10 cellular contexts compared by ENCODE assay signal in the genomic region with DNA sequence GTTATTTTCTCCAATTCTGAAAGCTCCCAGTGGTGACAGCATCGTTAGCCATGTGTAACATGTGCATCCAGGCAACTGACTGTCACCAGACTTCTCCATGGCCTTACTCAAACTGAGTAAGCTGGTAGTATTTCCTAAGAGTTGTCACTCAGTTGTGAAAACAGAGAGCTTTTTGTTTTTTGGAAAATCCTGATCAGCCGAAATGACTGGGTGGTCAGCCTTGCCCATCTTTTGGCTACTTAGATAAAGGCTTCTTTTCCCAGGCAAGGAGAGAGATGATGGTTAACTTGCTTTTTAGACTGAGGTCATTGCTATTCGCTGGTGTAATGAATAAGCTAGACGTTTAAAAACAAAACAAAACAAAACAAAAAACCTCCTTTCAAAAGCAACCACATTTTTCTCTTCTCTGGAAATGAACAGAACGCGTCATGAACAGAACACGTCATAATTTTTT.
DNase-seq lines count a peak whose midpoint lies in the region; ATAC-seq and TF ChIP-seq lines count a peak whose summit lies in the region.
"Had no signal": no experiment of that assay in that cellular context is flagged by ENCODE, and none has a peak within 500 bp of the region (broad histone marks: within the 10 kb centered on the region; RNA-seq: fewer than 3 reads in every experiment).

No MANE protein-coding gene starts in this region.

- WGBS in SK-N-SH (ENCODE audit: low lambda C conversion rate): 62% methylated on average over 7 of the region's 7 CpGs
- WGBS in esophagus squamous epithelium, 2 donors: 25 to 34% methylated on average over 7 of the region's 7 CpGs
- WGBS in neuronal stem cell (ENCODE audit: extremely low coverage in 2 of 2, insufficient read length in 2 of 2, insufficient replicate concordance in 1 of 2), 2 donors: no CpG with 5 or more reads among the region's 7 CpGs

- no peaks in the 10 kb centered on the region for H3K27me3 Mint-ChIP-seq in CD4-positive, alpha-beta T cell
- H3K27me3 Mint-ChIP-seq: dendritic cell treated with granulocyte-macrophage colony-stimulating factor and Interleukin-4, amounts not matched to agents 40 ng/mL and 50 ng/mL, for 4 days had no signal

- TF ChIP-seq CTCF in CD4-positive, alpha-beta T cell (IDR thresholded peaks at IDR 0.05): no peak
- TF ChIP-seq CTCF in SK-N-SH (IDR thresholded peaks at IDR 0.05) (no peak), esophagus squamous epithelium (IDR thresholded peaks at IDR 0.05) (no peak), osteoblast (IDR thresholded peaks at IDR 0.05; ENCODE audit: extremely low read depth, low read depth, low read length) (no peak)

- no peak for TF ChIP-seq POLR2A in esophagus squamous epithelium (IDR thresholded peaks at IDR 0.05)

- H4K8ac ChIP-seq in neuronal stem cell (ENCODE audit: low read depth, low read length): no peak overlapping the region

- H3K27me3 ChIP-seq in CD4-positive, alpha-beta T cell (ENCODE audit: control insufficient read depth, insufficient read depth, low read length): no peaks in the 10 kb centered on the region
- H3K27me3 ChIP-seq in SK-N-SH (ENCODE audit: insufficient read depth): no peaks in the 10 kb centered on the region
- H3K27me3 ChIP-seq in esophagus squamous epithelium: no peaks in the 10 kb centered on the region
- H3K27me3 ChIP-seq in osteoblast (ENCODE audit: insufficient read depth, low read length): no peaks in the 10 kb centered on the region
- H3K27me3 ChIP-seq in neuronal stem cell (ENCODE audit: control insufficient read depth in 3 of 3, insufficient read depth in 3 of 3, low read depth in 1 of 3, low read length in 3 of 3): no peaks in the 10 kb centered on the region

- POLR2A ChIA-PET in CD4-positive, alpha-beta T cell (lab: Charles Lee): interaction anchor here (1.4 kb wide), 1 partner anchor 20 kb away, joined by 5 read pairs; no protein-coding TSS in a partner anchor
- POLR2A ChIA-PET in SK-N-SH (lab: Yijun Ruan, JAX): no interaction called here

- H3K79me1 ChIP-seq in neuronal stem cell (ENCODE audit: low read depth, low read length): no peaks in the 10 kb centered on the region

- no peak overlapping the region for H3K27ac ChIP-seq in CD4-positive, alpha-beta T cell (ENCODE audit: low read depth, low read length)
- H3K27ac ChIP-seq in SK-N-SH (ENCODE audit: low read depth in 2 of 2, low read length in 1 of 2) (peak overlapping the region; percentile 51 to 100; a peak in 3 of 4 replicates), esophagus squamous epithelium (peak overlapping the region; percentile 50 to 88 (median 80)), osteoblast (ENCODE audit: low read depth, low read length) (peak overlapping the region; percentile 96), neuronal stem cell (replicated peaks; ENCODE audit: low read length) (no peak overlapping the region)
- H3K27ac ChIP-seq: HL-60 had no signal

- TF ChIP-seq EP300 in SK-N-SH (IDR thresholded peaks at IDR 0.05; ENCODE audit: borderline replicate concordance in 1 of 2, low read depth in 1 of 2, low read length in 1 of 2): no peak

- H3K4me1 ChIP-seq in SK-N-SH (ENCODE audit: control insufficient read depth in 1 of 2, insufficient read depth in 2 of 2, low read depth in 1 of 2, low read length in 1 of 2) (peaks cover 18 to 72% of the 10 kb centered on the region in 2 experiments), esophagus squamous epithelium (peaks cover 47 to 94% (median 78%) of the 10 kb centered on the region in 3 donors), osteoblast (ENCODE audit: insufficient read depth, low read length) (peaks cover 91% of the 10 kb centered on the region), neuronal stem cell (ENCODE audit: control insufficient read depth in 2 of 2, insufficient read depth in 1 of 2, low read depth in 1 of 2, low read length in 2 of 2) (peaks cover 6% of the 10 kb centered on the region in 2 donors)

- no peak for DNase-seq in CD4-positive, alpha-beta T cell
- DNase-seq in SK-N-SH (no peak), esophagus squamous epithelium (lab: John Stamatoyannopoulos, UW) (no peak), osteoblast (ENCODE audit: insufficient read length, low spot score, missing footprints) (peak; percentile 76), HK-2 (ENCODE audit: unreplicated experiment) (no peak), neuronal stem cell (ENCODE audit: low spot score) (no peak), NCI-H2227 treated with DMSO at 0.1 percent for 48 hours (lab: John Stamatoyannopoulos, UW) (no peak)

- TF ChIP-seq RAD21 in SK-N-SH (IDR thresholded peaks at IDR 0.05; ENCODE audit: low read length): no peak

- no peaks in the 10 kb centered on the region for H3K9me3 Mint-ChIP-seq in CD4-positive, alpha-beta T cell
- H3K9me3 Mint-ChIP-seq: dendritic cell treated with granulocyte-macrophage colony-stimulating factor and Interleukin-4, amounts not matched to agents 40 ng/mL and 50 ng/mL, for 4 days had no signal

- no peak overlapping the region for H2BK15ac ChIP-seq in neuronal stem cell (ENCODE audit: low read length)

- H3K23ac ChIP-seq in neuronal stem cell (ENCODE audit: low read depth, low read length, poor library complexity): no peak overlapping the region

- no peak overlapping the region for H3K4me3 Mint-ChIP-seq in CD4-positive, alpha-beta T cell
- H3K4me3 Mint-ChIP-seq: dendritic cell treated with granulocyte-macrophage colony-stimulating factor and Interleukin-4, amounts not matched to agents 40 ng/mL and 50 ng/mL, for 4 days had no signal

- H3K18ac ChIP-seq in neuronal stem cell (ENCODE audit: low read length): no peak overlapping the region

- no peak overlapping the region for H2BK5ac ChIP-seq in neuronal stem cell (ENCODE audit: low read length)

- H2AFZ ChIP-seq in SK-N-SH (ENCODE audit: low read depth) (no peak overlapping the region), osteoblast (ENCODE audit: low read length) (no peak overlapping the region), neuronal stem cell (ENCODE audit: low read length) (no peak overlapping the region)

- H3K4me2 ChIP-seq in SK-N-SH: no peak overlapping the region; the same call in 1 of the 2 replicates
- peak overlapping the region; percentile 31 for H3K4me2 ChIP-seq in osteoblast (ENCODE audit: insufficient read depth, low read length)
- H3K4me2 ChIP-seq in neuronal stem cell (ENCODE audit: insufficient read depth, low read length, poor library complexity, severe bottlenecking): no peak overlapping the region

- no peaks in the 10 kb centered on the region for H3K9me3 ChIP-seq in CD4-positive, alpha-beta T cell (ENCODE audit: control insufficient read depth, low read length)
- H3K9me3 ChIP-seq in SK-N-SH (no peaks in the 10 kb centered on the region), esophagus squamous epithelium (no peaks in the 10 kb centered on the region), osteoblast (ENCODE audit: low read depth, low read length) (no peaks in the 10 kb centered on the region), neuronal stem cell (replicated peaks in 1 of 2; ENCODE audit: control insufficient read depth in 2 of 2, insufficient read depth in 1 of 2, low read depth in 1 of 2, low read length in 2 of 2) (peaks cover 0 to 6% of the 10 kb centered on the region in 2 donors)

- ATAC-seq in CD4-positive, alpha-beta T cell (ENCODE audit: poor library complexity): no peak
- no peak for ATAC-seq in GM21786 (IDR thresholded peaks at IDR 0.05; ENCODE audit: unreplicated experiment)

- H2BK120ac ChIP-seq in neuronal stem cell (ENCODE audit: low read depth, low read length): no peak overlapping the region

- peaks cover 62% of the 10 kb centered on the region for H4K20me1 ChIP-seq in SK-N-SH (ENCODE audit: insufficient read depth)
- peaks cover 74% of the 10 kb centered on the region for H4K20me1 ChIP-seq in osteoblast (ENCODE audit: insufficient read depth, low read length)

- H3K9ac ChIP-seq in SK-N-SH (peak overlapping the region; percentile 39), neuronal stem cell (ENCODE audit: low read depth, low read length, poor library complexity) (no peak overlapping the region)

- no peak overlapping the region for H3K4ac ChIP-seq in neuronal stem cell (ENCODE audit: low read length)

- H2BK12ac ChIP-seq in neuronal stem cell (ENCODE audit: low read length): no peak overlapping the region

- H3K4me1 Mint-ChIP-seq in CD4-positive, alpha-beta T cell (ENCODE audit: low read depth): peaks cover 54% of the 10 kb centered on the region

- H3K36me3 ChIP-seq in SK-N-SH (replicated peaks in 1 of 2; ENCODE audit: control insufficient read depth in 1 of 2, insufficient read depth in 2 of 2, low read length in 1 of 2): peaks cover 42 to 60% of the 10 kb centered on the region in 2 experiments
- H3K36me3 ChIP-seq in esophagus squamous epithelium: peaks cover 0 to 45% (median 0%) of the 10 kb centered on the region in 3 donors
- H3K36me3 ChIP-seq in osteoblast (ENCODE audit: insufficient read depth, low read length): peaks cover 84% of the 10 kb centered on the region
- H3K36me3 ChIP-seq in neuronal stem cell (replicated peaks in 1 of 2; ENCODE audit: control insufficient read depth in 2 of 2, insufficient read depth in 2 of 2, low read length in 2 of 2): no peaks in the 10 kb centered on the region

- intact Hi-C loops in CD4-positive, alpha-beta T cell (cut with DNase I, micrococcal nuclease): loop anchor here in 1 of 2 experiments (10.0 kb wide), 2 partner anchors 61 to 761 kb away; no protein-coding TSS in a partner anchor
- intact Hi-C loops in esophagus squamous epithelium (cut with DNase I): no loop called here

- peaks cover 97% of the 10 kb centered on the region for H3K79me2 ChIP-seq in SK-N-SH (ENCODE audit: insufficient read depth)
- H3K79me2 ChIP-seq in osteoblast (ENCODE audit: insufficient read depth, low read length): peaks cover 93% of the 10 kb centered on the region

- H4K91ac ChIP-seq in neuronal stem cell (ENCODE audit: low read depth, low read length, poor library complexity): no peak overlapping the region

- peak overlapping the region; percentile 82 for H3K27ac Mint-ChIP-seq in CD4-positive, alpha-beta T cell
- H3K27ac Mint-ChIP-seq: dendritic cell treated with granulocyte-macrophage colony-stimulating factor and Interleukin-4, amounts not matched to agents 40 ng/mL and 50 ng/mL, for 4 days had no signal

- H3K4me3 ChIP-seq in SK-N-SH (ENCODE audit: low read depth in 2 of 2, low read length in 1 of 2): no peak overlapping the region
- no peak overlapping the region for H3K4me3 ChIP-seq in esophagus squamous epithelium
- H3K4me3 ChIP-seq in osteoblast (ENCODE audit: insufficient read depth, low read length): no peak overlapping the region
- no peak overlapping the region for H3K4me3 ChIP-seq in neuronal stem cell (ENCODE audit: low read length in 2 of 2)

- H3F3A ChIP-seq in SK-N-SH (replicated peaks; ENCODE audit: insufficient read depth): peaks cover 91% of the 10 kb centered on the region

- no peaks in the 10 kb centered on the region for H3K9me2 ChIP-seq in SK-N-SH

- no peak overlapping the region for H3K14ac ChIP-seq in neuronal stem cell (ENCODE audit: low read length)

- no peak overlapping the region for H2AK5ac ChIP-seq in neuronal stem cell (ENCODE audit: low read depth, low read length)

- CTCF ChIA-PET in CD4-positive, alpha-beta T cell (lab: Charles Lee): interaction anchor here (1.0 to 1.6 kb wide), 7 partner anchors 10 to 410 kb away, joined by 3 to 6 read pairs (median 3); no protein-coding TSS in a partner anchor
- CTCF ChIA-PET in SK-N-SH (lab: Yijun Ruan, JAX): interaction anchor here (0.7 to 6.5 kb wide), 4 partner anchors 10 to 148 kb away, joined by 3 to 186 read pairs (median 49); no protein-coding TSS in a partner anchor

- H3K36me3 Mint-ChIP-seq in CD4-positive, alpha-beta T cell (ENCODE audit: low read depth): peaks cover 87% of the 10 kb centered on the region

Comparison
In these comparisons a context has a peak if more than half of its experiments do, and no peak if none do; other contexts are left out.
1. H3K27ac ChIP-seq: peak in SK-N-SH (2 of 2), esophagus squamous epithelium (4 of 4) and osteoblast (single experiment); none in CD4-positive, alpha-beta T cell (single experiment) and neuronal stem cell (single experiment).